In the genomic region with DNA sequence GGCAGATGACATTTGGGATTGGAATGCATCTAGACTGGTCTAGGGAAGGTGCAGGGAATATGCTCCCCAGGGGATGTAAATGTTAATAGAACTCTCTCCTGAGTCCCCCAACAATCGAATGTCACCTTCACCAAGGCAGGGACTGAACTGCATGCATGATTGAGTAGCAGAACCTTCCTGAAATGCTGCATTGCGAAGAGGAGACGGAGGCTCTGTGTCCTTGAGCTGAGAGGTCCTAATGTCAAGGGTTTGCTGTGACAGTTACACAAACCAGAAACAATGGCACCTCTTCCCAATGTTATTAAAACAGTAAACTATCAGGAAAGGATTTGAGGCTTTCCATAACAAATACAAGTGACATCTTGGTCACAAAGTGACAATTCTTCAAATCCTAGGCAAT, we compare ENCODE assay signal across 17 cellular contexts.
A peak's percentile ranks its signal among the peaks of the same experiment; 100 is the strongest.
DNase-seq lines count a peak whose midpoint lies in the region; ATAC-seq lines count a peak whose summit lies in the region.
"Had no signal": no experiment of that assay in that cellular context is flagged by ENCODE, and none has a peak within 500 bp of the region (broad histone marks: within the 10 kb centered on the region; RNA-seq: fewer than 3 reads in every experiment).

No MANE protein-coding gene starts in this region.

- no peak overlapping the region for H3K4me3 Mint-ChIP-seq in T-helper 1 cell treated with Interleukin-12 subunit alpha and Interleukin-12 subunit beta and Interleukin-4 antibody, amounts not matched to agents 30 μg/mL and 1 μg/mL, for 36 hours
- H3K4me3 Mint-ChIP-seq in stimulated activated naive CD8-positive, alpha-beta T cell treated with anti-CD3 and anti-CD28 coated beads, Interleukin-15, Interleukin-2, amounts not matched to agents 100 ng/mL and 50 ng/mL, for 24 hours, result no peak overlapping the region
- no peak overlapping the region for H3K4me3 Mint-ChIP-seq in stimulated activated naive CD8-positive, alpha-beta T cell treated with anti-CD3 and anti-CD28 coated beads, Interleukin-15, amount 100 ng/mL, for 72 hours
- no peak overlapping the region for H3K4me3 Mint-ChIP-seq in dendritic cell treated with granulocyte-macrophage colony-stimulating factor and Interleukin-4, amounts not matched to agents 40 ng/mL and 50 ng/mL, for 4 days

- no peak for DNase-seq in T-helper 1 cell
- DNase-seq in stimulated activated naive CD8-positive, alpha-beta T cell treated with anti-CD3 and anti-CD28 coated beads, Interleukin-15, amount 100 ng/mL, for 72 hours, result no peak
- no peak for DNase-seq in ureter (ENCODE audit: low spot score)
- DNase-seq in NCI-H748 (lab: John Stamatoyannopoulos, UW; ENCODE audit: unreplicated experiment), result no peak
- DNase-seq in activated gamma-delta T cell (lab: John Stamatoyannopoulos, UW), result no peak
- DNase-seq: DMS 273 treated with DMSO at 0.1 percent for 48 hours, H7, Karpas-422, MM.1S, NCI-H1105 treated with DMSO at 0.1 percent for 48 hours, NCI-H187 treated with DMSO at 0.1 percent for 48 hours, NCI-H510A, Peyer's patch, SHP77 had no signal

- intact Hi-C loops in dendritic cell treated with granulocyte-macrophage colony-stimulating factor and Interleukin-4, amounts not matched to agents 40 ng/mL and 50 ng/mL, for 4 days (cut with micrococcal nuclease), result no loop called here

- peaks cover 18% of the 10 kb centered on the region for H3K4me1 Mint-ChIP-seq in T-helper 1 cell treated with Interleukin-12 subunit alpha and Interleukin-12 subunit beta and Interleukin-4 antibody, amounts not matched to agents 30 μg/mL and 1 μg/mL, for 36 hours (ENCODE audit: low read depth)
- peaks cover 9% of the 10 kb centered on the region for H3K4me1 Mint-ChIP-seq in stimulated activated naive CD8-positive, alpha-beta T cell treated with anti-CD3 and anti-CD28 coated beads, Interleukin-15, Interleukin-2, amounts not matched to agents 100 ng/mL and 50 ng/mL, for 24 hours (ENCODE audit: low read depth)
- H3K4me1 Mint-ChIP-seq in stimulated activated naive CD8-positive, alpha-beta T cell treated with anti-CD3 and anti-CD28 coated beads, Interleukin-15, amount 100 ng/mL, for 72 hours, result peaks cover 14% of the 10 kb centered on the region
- H3K4me1 Mint-ChIP-seq in dendritic cell treated with granulocyte-macrophage colony-stimulating factor and Interleukin-4, amounts not matched to agents 40 ng/mL and 50 ng/mL, for 4 days (ENCODE audit: low read depth), result peaks cover 56% of the 10 kb centered on the region

- H3K9me3 Mint-ChIP-seq in T-helper 1 cell treated with Interleukin-12 subunit alpha and Interleukin-12 subunit beta and Interleukin-4 antibody, amounts not matched to agents 30 μg/mL and 1 μg/mL, for 36 hours, result no peaks in the 10 kb centered on the region
- no peaks in the 10 kb centered on the region for H3K9me3 Mint-ChIP-seq in stimulated activated naive CD8-positive, alpha-beta T cell treated with anti-CD3 and anti-CD28 coated beads, Interleukin-15, Interleukin-2, amounts not matched to agents 100 ng/mL and 50 ng/mL, for 24 hours
- H3K9me3 Mint-ChIP-seq in stimulated activated naive CD8-positive, alpha-beta T cell treated with anti-CD3 and anti-CD28 coated beads, Interleukin-15, amount 100 ng/mL, for 72 hours, result no peaks in the 10 kb centered on the region
- no peaks in the 10 kb centered on the region for H3K9me3 Mint-ChIP-seq in dendritic cell treated with granulocyte-macrophage colony-stimulating factor and Interleukin-4, amounts not matched to agents 40 ng/mL and 50 ng/mL, for 4 days

- H3K27me3 Mint-ChIP-seq in T-helper 1 cell treated with Interleukin-12 subunit alpha and Interleukin-12 subunit beta and Interleukin-4 antibody, amounts not matched to agents 30 μg/mL and 1 μg/mL, for 36 hours (ENCODE audit: low read depth), result no peaks in the 10 kb centered on the region
- H3K27me3 Mint-ChIP-seq in stimulated activated naive CD8-positive, alpha-beta T cell treated with anti-CD3 and anti-CD28 coated beads, Interleukin-15, Interleukin-2, amounts not matched to agents 100 ng/mL and 50 ng/mL, for 24 hours, result no peaks in the 10 kb centered on the region
- no peaks in the 10 kb centered on the region for H3K27me3 Mint-ChIP-seq in stimulated activated naive CD8-positive, alpha-beta T cell treated with anti-CD3 and anti-CD28 coated beads, Interleukin-15, amount 100 ng/mL, for 72 hours
- peaks cover 2% of the 10 kb centered on the region for H3K27me3 Mint-ChIP-seq in dendritic cell treated with granulocyte-macrophage colony-stimulating factor and Interleukin-4, amounts not matched to agents 40 ng/mL and 50 ng/mL, for 4 days

- H3K27ac Mint-ChIP-seq in T-helper 1 cell treated with Interleukin-12 subunit alpha and Interleukin-12 subunit beta and Interleukin-4 antibody, amounts not matched to agents 30 μg/mL and 1 μg/mL, for 36 hours, result peak overlapping the region; percentile 69
- peak overlapping the region; percentile 22 for H3K27ac Mint-ChIP-seq in stimulated activated naive CD8-positive, alpha-beta T cell treated with anti-CD3 and anti-CD28 coated beads, Interleukin-15, Interleukin-2, amounts not matched to agents 100 ng/mL and 50 ng/mL, for 24 hours
- peak overlapping the region in 1 of 2 donors; percentile 34 for H3K27ac Mint-ChIP-seq in stimulated activated naive CD8-positive, alpha-beta T cell treated with anti-CD3 and anti-CD28 coated beads, Interleukin-15, amount 100 ng/mL, for 72 hours
- H3K27ac Mint-ChIP-seq in dendritic cell treated with granulocyte-macrophage colony-stimulating factor and Interleukin-4, amounts not matched to agents 40 ng/mL and 50 ng/mL, for 4 days, result peak overlapping the region; percentile 63

- ATAC-seq in stimulated activated naive CD8-positive, alpha-beta T cell treated with anti-CD3 and anti-CD28 coated beads, Interleukin-15, amount 100 ng/mL, for 72 hours, result no peak

- H3K36me3 Mint-ChIP-seq in T-helper 1 cell treated with Interleukin-12 subunit alpha and Interleukin-12 subunit beta and Interleukin-4 antibody, amounts not matched to agents 30 μg/mL and 1 μg/mL, for 36 hours (ENCODE audit: low read depth), result no peaks in the 10 kb centered on the region
- no peaks in the 10 kb centered on the region for H3K36me3 Mint-ChIP-seq in stimulated activated naive CD8-positive, alpha-beta T cell treated with anti-CD3 and anti-CD28 coated beads, Interleukin-15, Interleukin-2, amounts not matched to agents 100 ng/mL and 50 ng/mL, for 24 hours (ENCODE audit: low read depth)
- no peaks in the 10 kb centered on the region for H3K36me3 Mint-ChIP-seq in dendritic cell treated with granulocyte-macrophage colony-stimulating factor and Interleukin-4, amounts not matched to agents 40 ng/mL and 50 ng/mL, for 4 days (ENCODE audit: low read depth)
